ENCODE assay signal across 1 cellular context in the genomic region with DNA sequence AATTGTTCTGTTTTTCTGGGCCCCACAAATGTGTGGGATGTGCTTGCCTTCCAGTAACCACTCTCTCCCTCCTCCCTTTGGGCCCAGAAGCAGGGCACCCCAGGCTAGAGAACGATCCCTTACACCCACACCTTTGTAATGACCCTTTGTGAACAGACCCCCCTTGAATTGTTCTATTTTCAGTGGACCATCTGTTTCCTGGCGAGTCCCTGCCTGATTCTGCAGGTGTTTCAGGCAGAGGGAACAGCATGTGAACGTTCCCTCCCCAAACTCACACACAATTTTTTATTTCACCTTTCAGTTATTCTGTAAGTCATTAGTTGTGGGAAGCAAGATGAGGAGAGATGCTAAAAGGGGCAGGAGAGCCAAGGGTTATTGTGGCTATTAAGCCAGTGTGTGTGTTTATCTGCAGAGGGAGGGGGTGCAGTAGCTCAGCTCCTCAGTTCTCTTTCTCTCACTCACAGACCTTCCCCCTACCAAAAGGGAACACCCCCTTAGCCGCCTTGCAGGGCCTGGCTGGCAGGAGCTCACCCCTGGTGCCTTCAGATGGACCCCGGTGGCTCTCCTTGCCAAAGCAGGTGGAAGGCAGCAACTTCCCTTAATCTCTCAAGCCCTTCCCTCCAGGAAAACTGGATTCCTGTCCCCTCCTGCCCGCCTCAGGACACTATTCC.
TF ChIP-seq lines count a peak whose summit lies in the region.

No MANE protein-coding gene starts in this region.

TF ChIP-seq in HEK293, 187 proteins besides CTCF, POLR2A, EP300 and RAD21 (continued from another document):
- TF ChIP-seq, protein P1, sequence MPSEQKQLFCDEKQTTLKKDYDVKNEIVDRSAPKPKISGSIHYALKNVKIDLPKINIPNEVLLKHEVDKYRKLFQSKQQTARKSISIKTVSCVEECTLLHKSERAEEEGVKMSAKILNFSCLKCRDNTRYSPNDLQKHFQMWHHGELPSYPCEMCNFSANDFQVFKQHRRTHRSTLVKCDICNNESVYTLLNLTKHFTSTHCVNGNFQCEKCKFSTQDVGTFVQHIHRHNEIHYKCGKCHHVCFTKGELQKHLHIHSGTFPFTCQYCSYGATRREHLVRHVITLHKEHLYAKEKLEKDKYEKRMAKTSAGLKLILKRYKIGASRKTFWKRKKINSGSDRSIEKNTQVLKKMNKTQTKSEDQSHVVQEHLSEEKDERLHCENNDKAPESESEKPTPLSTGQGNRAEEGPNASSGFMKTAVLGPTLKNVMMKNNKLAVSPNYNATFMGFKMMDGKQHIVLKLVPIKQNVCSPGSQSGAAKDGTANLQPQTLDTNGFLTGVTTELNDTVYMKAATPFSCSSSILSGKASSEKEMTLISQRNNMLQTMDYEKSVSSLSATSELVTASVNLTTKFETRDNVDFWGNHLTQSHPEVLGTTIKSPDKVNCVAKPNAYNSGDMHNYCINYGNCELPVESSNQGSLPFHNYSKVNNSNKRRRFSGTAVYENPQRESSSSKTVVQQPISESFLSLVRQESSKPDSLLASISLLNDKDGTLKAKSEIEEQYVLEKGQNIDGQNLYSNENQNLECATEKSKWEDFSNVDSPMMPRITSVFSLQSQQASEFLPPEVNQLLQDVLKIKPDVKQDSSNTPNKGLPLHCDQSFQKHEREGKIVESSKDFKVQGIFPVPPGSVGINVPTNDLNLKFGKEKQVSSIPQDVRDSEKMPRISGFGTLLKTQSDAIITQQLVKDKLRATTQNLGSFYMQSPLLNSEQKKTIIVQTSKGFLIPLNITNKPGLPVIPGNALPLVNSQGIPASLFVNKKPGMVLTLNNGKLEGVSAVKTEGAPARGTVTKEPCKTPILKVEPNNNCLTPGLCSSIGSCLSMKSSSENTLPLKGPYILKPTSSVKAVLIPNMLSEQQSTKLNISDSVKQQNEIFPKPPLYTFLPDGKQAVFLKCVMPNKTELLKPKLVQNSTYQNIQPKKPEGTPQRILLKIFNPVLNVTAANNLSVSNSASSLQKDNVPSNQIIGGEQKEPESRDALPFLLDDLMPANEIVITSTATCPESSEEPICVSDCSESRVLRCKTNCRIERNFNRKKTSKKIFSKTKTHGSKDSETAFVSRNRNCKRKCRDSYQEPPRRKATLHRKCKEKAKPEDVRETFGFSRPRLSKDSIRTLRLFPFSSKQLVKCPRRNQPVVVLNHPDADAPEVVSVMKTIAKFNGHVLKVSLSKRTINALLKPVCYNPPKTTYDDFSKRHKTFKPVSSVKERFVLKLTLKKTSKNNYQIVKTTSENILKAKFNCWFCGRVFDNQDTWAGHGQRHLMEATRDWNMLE (tag by site-specific recombination; conservative IDR thresholded peaks at IDR 0.05; ENCODE audit: low read depth), result no peak
